Comparison of ENCODE assay signal across 1 cellular context in the genomic region with DNA sequence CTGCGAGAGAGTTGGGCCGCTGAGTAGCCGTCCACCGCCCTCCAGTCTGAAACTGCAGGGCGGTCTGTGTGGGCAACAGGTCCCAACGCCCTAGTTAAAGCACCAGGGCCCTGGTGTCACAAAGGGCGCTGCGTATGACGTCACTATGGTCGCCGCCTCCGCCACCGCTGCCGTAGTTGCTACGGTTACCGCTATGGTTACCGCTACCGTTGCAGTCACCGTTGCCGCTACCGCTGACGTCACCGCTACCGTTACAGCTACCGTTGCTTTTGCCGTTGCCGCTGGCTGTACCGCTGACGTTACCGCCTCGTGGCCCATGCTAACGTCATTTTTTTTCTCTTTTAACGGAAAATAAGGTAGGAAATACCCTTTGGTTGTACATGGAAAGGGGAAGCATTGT.
TF ChIP-seq lines count a peak whose summit lies in the region.

A gene (minus strand): TSS at position 68 of the 400 bp plus-strand sequence. CDS start 84 bp downstream, outside the sequence.

TF ChIP-seq in WTC11, 78 proteins besides CTCF, POLR2A, EP300 and RAD21:
- TF ChIP-seq, protein P1, sequence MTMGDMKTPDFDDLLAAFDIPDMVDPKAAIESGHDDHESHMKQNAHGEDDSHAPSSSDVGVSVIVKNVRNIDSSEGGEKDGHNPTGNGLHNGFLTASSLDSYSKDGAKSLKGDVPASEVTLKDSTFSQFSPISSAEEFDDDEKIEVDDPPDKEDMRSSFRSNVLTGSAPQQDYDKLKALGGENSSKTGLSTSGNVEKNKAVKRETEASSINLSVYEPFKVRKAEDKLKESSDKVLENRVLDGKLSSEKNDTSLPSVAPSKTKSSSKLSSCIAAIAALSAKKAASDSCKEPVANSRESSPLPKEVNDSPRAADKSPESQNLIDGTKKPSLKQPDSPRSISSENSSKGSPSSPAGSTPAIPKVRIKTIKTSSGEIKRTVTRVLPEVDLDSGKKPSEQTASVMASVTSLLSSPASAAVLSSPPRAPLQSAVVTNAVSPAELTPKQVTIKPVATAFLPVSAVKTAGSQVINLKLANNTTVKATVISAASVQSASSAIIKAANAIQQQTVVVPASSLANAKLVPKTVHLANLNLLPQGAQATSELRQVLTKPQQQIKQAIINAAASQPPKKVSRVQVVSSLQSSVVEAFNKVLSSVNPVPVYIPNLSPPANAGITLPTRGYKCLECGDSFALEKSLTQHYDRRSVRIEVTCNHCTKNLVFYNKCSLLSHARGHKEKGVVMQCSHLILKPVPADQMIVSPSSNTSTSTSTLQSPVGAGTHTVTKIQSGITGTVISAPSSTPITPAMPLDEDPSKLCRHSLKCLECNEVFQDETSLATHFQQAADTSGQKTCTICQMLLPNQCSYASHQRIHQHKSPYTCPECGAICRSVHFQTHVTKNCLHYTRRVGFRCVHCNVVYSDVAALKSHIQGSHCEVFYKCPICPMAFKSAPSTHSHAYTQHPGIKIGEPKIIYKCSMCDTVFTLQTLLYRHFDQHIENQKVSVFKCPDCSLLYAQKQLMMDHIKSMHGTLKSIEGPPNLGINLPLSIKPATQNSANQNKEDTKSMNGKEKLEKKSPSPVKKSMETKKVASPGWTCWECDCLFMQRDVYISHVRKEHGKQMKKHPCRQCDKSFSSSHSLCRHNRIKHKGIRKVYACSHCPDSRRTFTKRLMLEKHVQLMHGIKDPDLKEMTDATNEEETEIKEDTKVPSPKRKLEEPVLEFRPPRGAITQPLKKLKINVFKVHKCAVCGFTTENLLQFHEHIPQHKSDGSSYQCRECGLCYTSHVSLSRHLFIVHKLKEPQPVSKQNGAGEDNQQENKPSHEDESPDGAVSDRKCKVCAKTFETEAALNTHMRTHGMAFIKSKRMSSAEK (CRISPR knock-in tag; IDR thresholded peaks at IDR 0.05; ENCODE audit: borderline replicate concordance) = no peak
- TF ChIP-seq, protein P2, sequence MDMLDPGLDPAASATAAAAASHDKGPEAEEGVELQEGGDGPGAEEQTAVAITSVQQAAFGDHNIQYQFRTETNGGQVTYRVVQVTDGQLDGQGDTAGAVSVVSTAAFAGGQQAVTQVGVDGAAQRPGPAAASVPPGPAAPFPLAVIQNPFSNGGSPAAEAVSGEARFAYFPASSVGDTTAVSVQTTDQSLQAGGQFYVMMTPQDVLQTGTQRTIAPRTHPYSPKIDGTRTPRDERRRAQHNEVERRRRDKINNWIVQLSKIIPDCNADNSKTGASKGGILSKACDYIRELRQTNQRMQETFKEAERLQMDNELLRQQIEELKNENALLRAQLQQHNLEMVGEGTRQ (CRISPR knock-in tag; IDR thresholded peaks at IDR 0.05) = no peak
- TF ChIP-seq ZNF219 (CRISPR knock-in tag; IDR thresholded peaks at IDR 0.05; ENCODE audit: borderline replicate concordance) (no peak), NFYB (CRISPR knock-in tag; conservative IDR thresholded peaks at IDR 0.05; ENCODE audit: low read depth) (no peak), TP53 (CRISPR knock-in tag; IDR thresholded peaks at IDR 0.05) (no peak), FOXK1 (CRISPR knock-in tag; IDR thresholded peaks at IDR 0.05) (no peak), ZNF121 (CRISPR knock-in tag; IDR thresholded peaks at IDR 0.05) (no peak), HMGA2 (CRISPR knock-in tag; IDR thresholded peaks at IDR 0.05) (no peak), SMAD3 (CRISPR knock-in tag; IDR thresholded peaks at IDR 0.05; ENCODE audit: borderline replicate concordance) (no peak), RELA (CRISPR knock-in tag; IDR thresholded peaks at IDR 0.05; ENCODE audit: borderline replicate concordance) (no peak)
- TF ChIP-seq, protein P3, sequence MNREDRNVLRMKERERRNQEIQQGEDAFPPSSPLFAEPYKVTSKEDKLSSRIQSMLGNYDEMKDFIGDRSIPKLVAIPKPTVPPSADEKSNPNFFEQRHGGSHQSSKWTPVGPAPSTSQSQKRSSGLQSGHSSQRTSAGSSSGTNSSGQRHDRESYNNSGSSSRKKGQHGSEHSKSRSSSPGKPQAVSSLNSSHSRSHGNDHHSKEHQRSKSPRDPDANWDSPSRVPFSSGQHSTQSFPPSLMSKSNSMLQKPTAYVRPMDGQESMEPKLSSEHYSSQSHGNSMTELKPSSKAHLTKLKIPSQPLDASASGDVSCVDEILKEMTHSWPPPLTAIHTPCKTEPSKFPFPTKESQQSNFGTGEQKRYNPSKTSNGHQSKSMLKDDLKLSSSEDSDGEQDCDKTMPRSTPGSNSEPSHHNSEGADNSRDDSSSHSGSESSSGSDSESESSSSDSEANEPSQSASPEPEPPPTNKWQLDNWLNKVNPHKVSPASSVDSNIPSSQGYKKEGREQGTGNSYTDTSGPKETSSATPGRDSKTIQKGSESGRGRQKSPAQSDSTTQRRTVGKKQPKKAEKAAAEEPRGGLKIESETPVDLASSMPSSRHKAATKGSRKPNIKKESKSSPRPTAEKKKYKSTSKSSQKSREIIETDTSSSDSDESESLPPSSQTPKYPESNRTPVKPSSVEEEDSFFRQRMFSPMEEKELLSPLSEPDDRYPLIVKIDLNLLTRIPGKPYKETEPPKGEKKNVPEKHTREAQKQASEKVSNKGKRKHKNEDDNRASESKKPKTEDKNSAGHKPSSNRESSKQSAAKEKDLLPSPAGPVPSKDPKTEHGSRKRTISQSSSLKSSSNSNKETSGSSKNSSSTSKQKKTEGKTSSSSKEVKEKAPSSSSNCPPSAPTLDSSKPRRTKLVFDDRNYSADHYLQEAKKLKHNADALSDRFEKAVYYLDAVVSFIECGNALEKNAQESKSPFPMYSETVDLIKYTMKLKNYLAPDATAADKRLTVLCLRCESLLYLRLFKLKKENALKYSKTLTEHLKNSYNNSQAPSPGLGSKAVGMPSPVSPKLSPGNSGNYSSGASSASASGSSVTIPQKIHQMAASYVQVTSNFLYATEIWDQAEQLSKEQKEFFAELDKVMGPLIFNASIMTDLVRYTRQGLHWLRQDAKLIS (CRISPR knock-in tag; IDR thresholded peaks at IDR 0.05; ENCODE audit: borderline replicate concordance) = no peak
- TF ChIP-seq, protein P4, sequence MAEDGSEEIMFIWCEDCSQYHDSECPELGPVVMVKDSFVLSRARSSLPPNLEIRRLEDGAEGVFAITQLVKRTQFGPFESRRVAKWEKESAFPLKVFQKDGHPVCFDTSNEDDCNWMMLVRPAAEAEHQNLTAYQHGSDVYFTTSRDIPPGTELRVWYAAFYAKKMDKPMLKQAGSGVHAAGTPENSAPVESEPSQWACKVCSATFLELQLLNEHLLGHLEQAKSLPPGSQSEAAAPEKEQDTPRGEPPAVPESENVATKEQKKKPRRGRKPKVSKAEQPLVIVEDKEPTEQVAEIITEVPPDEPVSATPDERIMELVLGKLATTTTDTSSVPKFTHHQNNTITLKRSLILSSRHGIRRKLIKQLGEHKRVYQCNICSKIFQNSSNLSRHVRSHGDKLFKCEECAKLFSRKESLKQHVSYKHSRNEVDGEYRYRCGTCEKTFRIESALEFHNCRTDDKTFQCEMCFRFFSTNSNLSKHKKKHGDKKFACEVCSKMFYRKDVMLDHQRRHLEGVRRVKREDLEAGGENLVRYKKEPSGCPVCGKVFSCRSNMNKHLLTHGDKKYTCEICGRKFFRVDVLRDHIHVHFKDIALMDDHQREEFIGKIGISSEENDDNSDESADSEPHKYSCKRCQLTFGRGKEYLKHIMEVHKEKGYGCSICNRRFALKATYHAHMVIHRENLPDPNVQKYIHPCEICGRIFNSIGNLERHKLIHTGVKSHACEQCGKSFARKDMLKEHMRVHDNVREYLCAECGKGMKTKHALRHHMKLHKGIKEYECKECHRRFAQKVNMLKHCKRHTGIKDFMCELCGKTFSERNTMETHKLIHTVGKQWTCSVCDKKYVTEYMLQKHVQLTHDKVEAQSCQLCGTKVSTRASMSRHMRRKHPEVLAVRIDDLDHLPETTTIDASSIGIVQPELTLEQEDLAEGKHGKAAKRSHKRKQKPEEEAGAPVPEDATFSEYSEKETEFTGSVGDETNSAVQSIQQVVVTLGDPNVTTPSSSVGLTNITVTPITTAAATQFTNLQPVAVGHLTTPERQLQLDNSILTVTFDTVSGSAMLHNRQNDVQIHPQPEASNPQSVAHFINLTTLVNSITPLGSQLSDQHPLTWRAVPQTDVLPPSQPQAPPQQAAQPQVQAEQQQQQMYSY (CRISPR knock-in tag; IDR thresholded peaks at IDR 0.05) = no peak
- TF ChIP-seq, protein P5, sequence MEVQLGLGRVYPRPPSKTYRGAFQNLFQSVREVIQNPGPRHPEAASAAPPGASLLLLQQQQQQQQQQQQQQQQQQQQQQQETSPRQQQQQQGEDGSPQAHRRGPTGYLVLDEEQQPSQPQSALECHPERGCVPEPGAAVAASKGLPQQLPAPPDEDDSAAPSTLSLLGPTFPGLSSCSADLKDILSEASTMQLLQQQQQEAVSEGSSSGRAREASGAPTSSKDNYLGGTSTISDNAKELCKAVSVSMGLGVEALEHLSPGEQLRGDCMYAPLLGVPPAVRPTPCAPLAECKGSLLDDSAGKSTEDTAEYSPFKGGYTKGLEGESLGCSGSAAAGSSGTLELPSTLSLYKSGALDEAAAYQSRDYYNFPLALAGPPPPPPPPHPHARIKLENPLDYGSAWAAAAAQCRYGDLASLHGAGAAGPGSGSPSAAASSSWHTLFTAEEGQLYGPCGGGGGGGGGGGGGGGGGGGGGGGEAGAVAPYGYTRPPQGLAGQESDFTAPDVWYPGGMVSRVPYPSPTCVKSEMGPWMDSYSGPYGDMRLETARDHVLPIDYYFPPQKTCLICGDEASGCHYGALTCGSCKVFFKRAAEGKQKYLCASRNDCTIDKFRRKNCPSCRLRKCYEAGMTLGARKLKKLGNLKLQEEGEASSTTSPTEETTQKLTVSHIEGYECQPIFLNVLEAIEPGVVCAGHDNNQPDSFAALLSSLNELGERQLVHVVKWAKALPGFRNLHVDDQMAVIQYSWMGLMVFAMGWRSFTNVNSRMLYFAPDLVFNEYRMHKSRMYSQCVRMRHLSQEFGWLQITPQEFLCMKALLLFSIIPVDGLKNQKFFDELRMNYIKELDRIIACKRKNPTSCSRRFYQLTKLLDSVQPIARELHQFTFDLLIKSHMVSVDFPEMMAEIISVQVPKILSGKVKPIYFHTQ (CRISPR knock-in tag; IDR thresholded peaks at IDR 0.05) = no peak
- TF ChIP-seq, protein P6, sequence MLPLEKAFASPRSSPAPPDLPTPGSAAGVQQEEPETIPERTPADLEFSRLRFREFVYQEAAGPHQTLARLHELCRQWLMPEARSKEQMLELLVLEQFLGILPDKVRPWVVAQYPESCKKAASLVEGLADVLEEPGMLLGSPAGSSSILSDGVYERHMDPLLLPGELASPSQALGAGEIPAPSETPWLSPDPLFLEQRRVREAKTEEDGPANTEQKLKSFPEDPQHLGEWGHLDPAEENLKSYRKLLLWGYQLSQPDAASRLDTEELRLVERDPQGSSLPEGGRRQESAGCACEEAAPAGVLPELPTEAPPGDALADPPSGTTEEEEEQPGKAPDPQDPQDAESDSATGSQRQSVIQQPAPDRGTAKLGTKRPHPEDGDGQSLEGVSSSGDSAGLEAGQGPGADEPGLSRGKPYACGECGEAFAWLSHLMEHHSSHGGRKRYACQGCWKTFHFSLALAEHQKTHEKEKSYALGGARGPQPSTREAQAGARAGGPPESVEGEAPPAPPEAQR (CRISPR knock-in tag; IDR thresholded peaks at IDR 0.05) = no peak
